10 cellular contexts compared by ENCODE assay signal in the genomic region with DNA sequence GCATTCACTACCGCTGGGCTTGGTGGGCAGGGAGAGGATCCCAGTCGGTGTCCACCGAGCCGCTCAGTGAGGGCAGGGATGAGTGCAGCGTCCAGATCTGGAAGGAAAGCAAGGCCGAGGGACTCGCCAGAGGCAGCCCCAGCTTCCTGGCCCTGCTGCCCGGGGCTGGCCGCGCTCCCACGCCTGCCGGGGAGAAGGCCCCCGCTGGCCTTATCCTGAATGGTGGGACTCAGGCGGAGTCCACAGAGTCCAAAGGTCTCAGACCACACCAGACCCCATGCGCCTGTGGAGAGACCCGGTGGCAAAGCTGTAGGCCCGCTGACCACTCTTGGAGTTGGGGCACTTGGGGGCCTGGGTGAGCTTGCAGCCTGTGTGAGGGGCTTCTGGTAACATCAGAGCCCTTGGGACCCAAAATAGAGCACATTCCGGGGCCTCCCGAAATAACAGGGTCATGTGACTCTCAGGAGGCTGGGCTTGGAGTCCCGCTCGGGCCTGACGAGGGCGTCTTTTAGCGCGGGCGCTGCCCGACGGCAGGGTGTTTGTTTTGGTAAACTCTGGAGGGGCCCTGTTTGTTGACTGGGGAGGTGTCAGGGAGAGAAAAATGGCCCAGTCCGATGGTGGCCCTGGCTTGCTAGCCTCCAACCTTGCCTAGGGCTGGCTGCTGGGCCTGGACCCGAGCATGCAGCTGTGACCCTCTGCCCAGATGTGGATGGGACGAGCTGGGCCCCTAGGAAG. TPM values are rescaled to one million over a fixed set of nuclear protein-coding genes. Genes with fewer than 3 reads are reported as not detected.
DNase-seq lines count a peak whose midpoint lies in the region; ATAC-seq, FAIRE-seq and TF ChIP-seq lines count a peak whose summit lies in the region.
"Had no signal": no experiment of that assay in that cellular context is flagged by ENCODE, and none has a peak within 500 bp of the region (broad histone marks: within the 10 kb centered on the region; RNA-seq: fewer than 3 reads in every experiment).

No MANE protein-coding gene starts in this region.

- H3K9ac ChIP-seq in mucosa of rectum (ENCODE audit: low read depth in 1 of 2, low read length in 2 of 2): peak overlapping the region; percentile 86 to 89

- no peaks in the 10 kb centered on the region for H3K9me3 ChIP-seq in mucosa of rectum (ENCODE audit: control insufficient read depth in 2 of 2, low read length in 2 of 2)
- no peaks in the 10 kb centered on the region for H3K9me3 ChIP-seq in aorta (ENCODE audit: control insufficient read depth, low read length)

- TF ChIP-seq CTCF in epithelial cell of esophagus (IDR thresholded peaks at IDR 0.05; ENCODE audit: insufficient read depth, low read depth, low read length, missing control alignments): peak; percentile 20

- H3K27me3 ChIP-seq in mucosa of rectum (ENCODE audit: control insufficient read depth in 2 of 2, insufficient read depth in 2 of 2, low read length in 2 of 2) (no peaks in the 10 kb centered on the region), aorta (ENCODE audit: control insufficient read depth in 1 of 2, insufficient read depth in 2 of 2, low read length in 1 of 2) (no peaks in the 10 kb centered on the region)

- H3K27ac ChIP-seq in mucosa of rectum (ENCODE audit: low read depth in 2 of 2, low read length in 2 of 2) (peak overlapping the region; percentile 92 to 97), aorta (ENCODE audit: low read depth in 1 of 2, low read length in 2 of 2) (peak overlapping the region; percentile 35 to 71)
- H3K27ac ChIP-seq: 22Rv1 had no signal

- H3K36me3 ChIP-seq in mucosa of rectum (ENCODE audit: control insufficient read depth in 2 of 2, insufficient read depth in 2 of 2, low read length in 2 of 2): no peaks in the 10 kb centered on the region
- no peaks in the 10 kb centered on the region for H3K36me3 ChIP-seq in aorta (ENCODE audit: control insufficient read depth in 1 of 2, insufficient read depth in 2 of 2, low read length in 1 of 2)

- peak; percentile 59 for ATAC-seq in aorta (ENCODE audit: low FRiP score)

- no peak for FAIRE-seq in H54 (lab: Jason Lieb, UNC)

- H3K4me3 ChIP-seq in epithelial cell of esophagus (ENCODE audit: low read length) (peak overlapping the region; percentile 74), mucosa of rectum (ENCODE audit: low read length in 2 of 2) (peak overlapping the region; percentile 77 to 78), aorta (ENCODE audit: low read length in 2 of 2) (peak overlapping the region; percentile 9 to 10)

- 7% methylated on average over 29 to 31 of the region's 31 CpGs for WGBS in aorta, 2 donors

- peaks cover 77 to 78% of the 10 kb centered on the region in 2 donors for H3K4me1 ChIP-seq in mucosa of rectum (ENCODE audit: control insufficient read depth in 2 of 2, insufficient read depth in 2 of 2, low read length in 2 of 2)
- no peaks in the 10 kb centered on the region for H3K4me1 ChIP-seq in aorta (ENCODE audit: control insufficient read depth in 1 of 2, insufficient read depth in 2 of 2, low read length in 2 of 2)

- intact Hi-C loops in aorta (cut with DNase I): loop anchor here (2.0 to 10.0 kb wide), 6 partner anchors 33 to 264 kb away; partner anchors contain the start of gene BRD3 (in 1 of the 2)

- TF ChIP-seq POLR2A in H54 (IDR thresholded peaks at IDR 0.05; ENCODE audit: low read depth, low read length): no peak

- peak; percentile 32 for DNase-seq in DMS 273 (lab: John Stamatoyannopoulos, UW; ENCODE audit: unreplicated experiment)
- DNase-seq in DMS 273 treated with DMSO at 0.1 percent for 48 hours (lab: John Stamatoyannopoulos, UW): no peak
- peak; percentile 50 for DNase-seq in epithelial cell of esophagus (ENCODE audit: low read depth)
- peak; percentile 78 to 86 for DNase-seq in aorta
- no peak for DNase-seq in H54 (ENCODE audit: insufficient read length, low spot score)
- DNase-seq in NCI-H1092 treated with DMSO at 0.1 percent for 48 hours (lab: John Stamatoyannopoulos, UW): no peak
- DNase-seq in stimulated activated CD4-positive, alpha-beta T cell treated with anti-CD3 and anti-CD28 coated beads, Interleukin-2, amount 100 ng/mL, for 48 hours: no peak
- DNase-seq: stimulated activated CD8-positive, alpha-beta memory T cell treated with anti-CD3 and anti-CD28 coated beads, Interleukin-4, amount 100 ng/mL, for 48 hours had no signal

RNA-seq across cellular contexts. Expression of gene RXRA, which starts 2.8 kb away (rescaled TPM):
- total RNA-seq in aorta: 10 to 100 TPM; 47.5 to 67.8 TPM
- polyA plus RNA-seq in aorta: 10 to 100 TPM; 17.7 to 18.0 TPM

Comparison
In these comparisons a context has a peak if more than half of its experiments do, and no peak if none do; other contexts are left out.
1. DNase-seq: peak in DMS 273 (single experiment), epithelial cell of esophagus (single experiment) and aorta (2 of 2); none in DMS 273 treated with DMSO at 0.1 percent for 48 hours (single experiment), H54 (single experiment), NCI-H1092 treated with DMSO at 0.1 percent for 48 hours (single experiment) and stimulated activated CD4-positive, alpha-beta T cell treated with anti-CD3 and anti-CD28 coated beads, Interleukin-2, amount 100 ng/mL, for 48 hours (0 of 2).
2. H3K4me3 ChIP-seq: peak in every context shown above with its lines; median percentile 78 in mucosa of rectum; 74 in epithelial cell of esophagus; 10 in aorta.